In genomic region chr10:73088304-73088703, GRCh38 we compare ENCODE assay signal across 22 cellular contexts. TPM values are rescaled to one million over a fixed set of nuclear protein-coding genes. Genes with fewer than 3 reads are reported as not detected.
A peak's percentile ranks its signal among the peaks of the same experiment; 100 is the strongest.
DNase-seq lines count a peak whose midpoint lies in the region; ATAC-seq, FAIRE-seq and TF ChIP-seq lines count a peak whose summit lies in the region.
"Had no signal": no experiment of that assay in that cellular context is flagged by ENCODE, and none has a peak within 500 bp of the region (broad histone marks: within the 10 kb centered on the region; RNA-seq: fewer than 3 reads in every experiment).

No MANE protein-coding gene starts in this region.

- H3K4me1 ChIP-seq in GM12878 (ENCODE audit: control insufficient read depth, insufficient read depth, low read length): peaks cover 13% of the 10 kb centered on the region
- peaks cover 54 to 71% of the 10 kb centered on the region in 2 donors for H3K4me1 ChIP-seq in gastrocnemius medialis
- H3K4me1 ChIP-seq in Karpas-422 (ENCODE audit: low read length): peaks cover 21% of the 10 kb centered on the region
- H3K4me1 ChIP-seq: Caco-2, neural progenitor cell had no signal

- no peaks in the 10 kb centered on the region for H3K9me3 Mint-ChIP-seq in HFFc6
- H3K9me3 Mint-ChIP-seq: activated naive CD4-positive, alpha-beta T cell treated with anti-CD3 and anti-CD28 coated beads, Interleukin-2, amount 10 ng/mL, durations not matched to agents 7 days and 5 days; endodermal cell; neural progenitor cell had no signal

- H3K27me3 ChIP-seq in GM12878 (replicated peaks in 1 of 2; ENCODE audit: control insufficient read depth in 2 of 2, insufficient read depth in 2 of 2, low read length in 1 of 2) (no peaks in the 10 kb centered on the region), gastrocnemius medialis (no peaks in the 10 kb centered on the region), Karpas-422 (ENCODE audit: low read length) (no peaks in the 10 kb centered on the region)
- H3K27me3 ChIP-seq: neural progenitor cell, Peyer's patch, upper lobe of right lung had no signal

- peaks cover 40% of the 10 kb centered on the region for H3K4me1 Mint-ChIP-seq in HFFc6 (ENCODE audit: low read depth)
- H3K4me1 Mint-ChIP-seq: endodermal cell had no signal

- H4K20me1 ChIP-seq in GM12878 (ENCODE audit: control insufficient read depth, insufficient read depth) (peaks cover 9% of the 10 kb centered on the region), Karpas-422 (ENCODE audit: insufficient read depth, low read depth, low read length) (no peaks in the 10 kb centered on the region)

- H3K27ac ChIP-seq in GM12878 (ENCODE audit: control insufficient read depth, insufficient read depth): peak overlapping the region; percentile 56; the same call in 1 of the 2 replicates
- H3K27ac ChIP-seq in gastrocnemius medialis: peak overlapping the region; percentile 46 to 73 (median 61)
- H3K27ac ChIP-seq in Karpas-422 (ENCODE audit: low read length): no peak overlapping the region
- H3K27ac ChIP-seq: neural progenitor cell, Peyer's patch, upper lobe of right lung, WERI-Rb-1 had no signal

- CTCF ChIA-PET in GM12878 (lab: Yijun Ruan, JAX): interaction anchor here (0.5 to 2.8 kb wide), 6 partner anchors 8 to 393 kb away, joined by 3 to 9 read pairs (median 4); partner anchors contain the start of gene P4HA1

- SMC1A ChIA-PET in GM12878 (lab: Charles Lee; ENCODE audit: uncharacterized antibody, unreplicated experiment): interaction anchor here (1.0 to 1.2 kb wide), 4 partner anchors 8 to 71 kb away, joined by 3 to 6 read pairs (median 4); no protein-coding TSS in a partner anchor

- peak overlapping the region; percentile 11; the same call in 1 of the 2 replicates for H3K27ac Mint-ChIP-seq in HFFc6
- H3K27ac Mint-ChIP-seq: activated naive CD4-positive, alpha-beta T cell treated with anti-CD3 and anti-CD28 coated beads, Interleukin-2, amount 10 ng/mL, durations not matched to agents 7 days and 5 days; endodermal cell; neural progenitor cell had no signal

- no peak overlapping the region for H3K9ac ChIP-seq in GM12878 (ENCODE audit: control insufficient read depth, insufficient read depth, low read length)
- no peak overlapping the region for H3K9ac ChIP-seq in Karpas-422 (ENCODE audit: low read length)
- H3K9ac ChIP-seq: neural progenitor cell had no signal

- intact Hi-C loops in GM12878 (cut with micrococcal nuclease; ENCODE audit: unreplicated experiment): no loop called here
- intact Hi-C loops in gastrocnemius medialis (cut with DNase I; ENCODE audit: low total_unique reads): no loop called here

- peaks cover 1 to 7% of the 10 kb centered on the region in 2 experiments; a peak in 2 of 4 replicates for H3K36me3 ChIP-seq in GM12878 (ENCODE audit: control insufficient read depth in 2 of 2, insufficient read depth in 2 of 2, low read length in 1 of 2)
- H3K36me3 ChIP-seq in gastrocnemius medialis: peaks cover 0 to 6% of the 10 kb centered on the region in 2 donors
- 0 out of 2 replicates have a peak, but pooled peaks cover 4% of the 10 kb centered on the region for H3K36me3 ChIP-seq in Karpas-422 (ENCODE audit: insufficient read depth, low read length)
- H3K36me3 ChIP-seq: neural progenitor cell, Peyer's patch, upper lobe of right lung, WERI-Rb-1 had no signal

- H3K4me2 ChIP-seq in GM12878 (ENCODE audit: control insufficient read depth, insufficient read depth) (peak overlapping the region; percentile 47), Karpas-422 (ENCODE audit: low read depth, low read length, poor library complexity, severe bottlenecking) (no peak overlapping the region)
- H3K4me2 ChIP-seq: neural progenitor cell had no signal

- in situ Hi-C loops in GM12878 (cut with MboI): no loop called here
- in situ Hi-C loops in gastrocnemius medialis (cut with MboI; ENCODE audit: low sequenced_read_pairs in 4 of 4): no loop called here

- DNase-seq in GM12892 (ENCODE audit: insufficient read length): no peak
- no peak for DNase-seq in HFFc6
- DNase-seq in GM12878 (ENCODE audit: low read depth, low spot score): no peak
- no peak for DNase-seq in gastrocnemius medialis
- no peak for DNase-seq in SKM-1 treated with dmso at 0.1 percent for 144 hours (lab: John Stamatoyannopoulos, UW; ENCODE audit: unreplicated experiment)
- no peak for DNase-seq in activated naive CD4-positive, alpha-beta T cell treated with Interleukin-2 at 50 U/mL for 16 hours
- DNase-seq in Karpas-422: no peak
- DNase-seq: activated CD4-positive, alpha-beta T cell treated with anti-CD3 and anti-CD28 coated beads, Interleukin-2, amount 50 U/mL, for 48 hours; activated naive CD4-positive, alpha-beta T cell treated with anti-CD3 and anti-CD28 coated beads, Interleukin-2, amount 10 ng/mL, durations not matched to agents 7 days and 5 days; Caco-2; endodermal cell; left colon; NCI-H1092; NCI-H2029 treated with DMSO at 0.1 percent for 48 hours; NCI-H446; Peyer's patch; stimulated activated CD4-positive, alpha-beta T cell treated with anti-CD3 and anti-CD28 coated beads, Interleukin-4, amount 100 ng/mL, for 1 hour; T-helper 2 cell; upper lobe of right lung; WERI-Rb-1 had no signal

- no peak overlapping the region for H3K4me3 Mint-ChIP-seq in HFFc6
- H3K4me3 Mint-ChIP-seq: activated naive CD4-positive, alpha-beta T cell treated with anti-CD3 and anti-CD28 coated beads, Interleukin-2, amount 10 ng/mL, durations not matched to agents 7 days and 5 days; endodermal cell; neural progenitor cell had no signal

- no peaks in the 10 kb centered on the region for H3K9me2 ChIP-seq in Karpas-422 (replicated peaks; ENCODE audit: insufficient read depth, low read length)

- no peaks in the 10 kb centered on the region for H3K27me3 Mint-ChIP-seq in HFFc6 (ENCODE audit: insufficient read depth)
- H3K27me3 Mint-ChIP-seq: activated naive CD4-positive, alpha-beta T cell treated with anti-CD3 and anti-CD28 coated beads, Interleukin-2, amount 10 ng/mL, durations not matched to agents 7 days and 5 days had no signal

- FAIRE-seq in GM12892 (lab: Jason Lieb, UNC) (peak; percentile 42), GM12878 (lab: Jason Lieb, UNC) (no peak)
- FAIRE-seq: H1 had no signal

- TF ChIP-seq CTCF in HFFc6 (IDR thresholded peaks at IDR 0.05) (no peak), GM12878 (IDR thresholded peaks at IDR 0.05 in 2 of 3, conservative IDR thresholded peaks at IDR 0.05 in 1 of 3; ENCODE audit: control insufficient read depth in 2 of 3, extremely low read depth in 1 of 3, insufficient read depth in 1 of 3, low read depth in 3 of 3, low read length in 3 of 3) (no peak), gastrocnemius medialis (IDR thresholded peaks at IDR 0.05 in 4 of 5, conservative IDR thresholded peaks at IDR 0.05 in 1 of 5) (no peak)

- no TSS peak for BruUV-seq in GM12878 (replicated peaks; lab: Mats Ljungman, UMichigan)

- no peak overlapping the region for H2AFZ ChIP-seq in GM12878 (ENCODE audit: control insufficient read depth, low read depth, low read length)
- no peak overlapping the region for H2AFZ ChIP-seq in Karpas-422 (ENCODE audit: low read length)
- H2AFZ ChIP-seq: neural progenitor cell had no signal

- peak in 1 of 2 experiments; percentile 32; a peak in 1 of 4 replicates for TF ChIP-seq EP300 in GM12878 (IDR thresholded peaks at IDR 0.05; ENCODE audit: borderline replicate concordance in 1 of 2, control insufficient read depth in 1 of 2, low read depth in 2 of 2, low read length in 2 of 2)

- H3K4me3 ChIP-seq in GM12878 (no peak overlapping the region; the same call in 1 of the 2 replicates), gastrocnemius medialis (no peak overlapping the region), Karpas-422 (ENCODE audit: low read length) (no peak overlapping the region)
- H3K4me3 ChIP-seq: neural progenitor cell, Peyer's patch, upper lobe of right lung had no signal

- RAD21 ChIA-PET in GM12878 (lab: Charles Lee; ENCODE audit: unreplicated experiment): interaction anchor here (1.5 kb wide), 1 partner anchor 27 kb away, joined by 3 read pairs; no protein-coding TSS in a partner anchor

- ATAC-seq in GM12878 (peak; percentile 80), gastrocnemius medialis (no peak)
- ATAC-seq: left colon, upper lobe of right lung had no signal

- no peak for TF ChIP-seq POLR2A in GM12892 (IDR thresholded peaks at IDR 0.05; ENCODE audit: low read depth, low read length)
- TF ChIP-seq POLR2A in GM12878 (IDR thresholded peaks at IDR 0.05; ENCODE audit: low read depth, low read length): no peak
- no peak for TF ChIP-seq POLR2A in gastrocnemius medialis (IDR thresholded peaks at IDR 0.05)

- peaks cover 14% of the 10 kb centered on the region for H3K36me3 Mint-ChIP-seq in HFFc6 (ENCODE audit: low read depth)

- no peak for TF ChIP-seq RAD21 in GM12878 (IDR thresholded peaks at IDR 0.05; ENCODE audit: insufficient read depth, low read depth, low read length)

- H3K9me3 ChIP-seq in GM12878 (replicated peaks; ENCODE audit: control insufficient read depth, insufficient read depth, low read length) (no peaks in the 10 kb centered on the region), gastrocnemius medialis (no peaks in the 10 kb centered on the region), Karpas-422 (ENCODE audit: low read length) (no peaks in the 10 kb centered on the region)
- H3K9me3 ChIP-seq: Caco-2, Peyer's patch, upper lobe of right lung had no signal

- POLR2A ChIA-PET in GM12878 (lab: Charles Lee): interaction anchor here (2.8 kb wide), 1 partner anchor 7 kb away, joined by 9 read pairs; no protein-coding TSS in a partner anchor

- H3K79me2 ChIP-seq in GM12878 (ENCODE audit: control insufficient read depth, insufficient read depth, low read length): peaks cover 94% of the 10 kb centered on the region
- H3K79me2 ChIP-seq in Karpas-422 (ENCODE audit: low read length): peaks cover 100% of the 10 kb centered on the region

RNA-seq across cellular contexts. Expression of gene P4HA1, which starts 8.4 kb away (rescaled TPM):
- polyA plus RNA-seq in GM12892 (2012; ENCODE audit: missing spikeins): 110 TPM
- total RNA-seq in HFFc6 (2021; fragmentation: NEBNext Ultra II Directional; extraction: Animal tissue kit (Norgen Biotek cat#: 25700)): 100 to 1,000 TPM; 117 to 192 (median 127) TPM
- 302 and 308 TPM in 2 replicates for total RNA-seq in GM12878 (2013; cell fraction: nucleolus; rRNA removed)
- 24.9 and 35.0 TPM in 2 replicates for total RNA-seq in GM12878 (2014; rRNA removed)
- 37.0 and 37.7 TPM in 2 replicates for total RNA-seq in GM12878 (2014; rRNA removed; fragmentation: Illumina TruSeq; extraction: Trizol)
- 22.4 and 26.5 TPM in 2 replicates for total RNA-seq in GM12878 (2021)
- 75.0 TPM for polyA plus RNA-seq in GM12878 (2011; ENCODE audit: low read depth)
- polyA plus RNA-seq in GM12878 (2011; rRNA removed): 160 and 283 TPM in 2 replicates
- polyA plus RNA-seq in GM12878 (2011; cell fraction: cytosol; rRNA removed): 36.4 and 65.0 TPM in 2 replicates
- 53.7 and 89.3 TPM in 2 replicates for polyA plus RNA-seq in GM12878 (2011; cell fraction: nucleus; rRNA removed)
- polyA plus RNA-seq in GM12878 (2012): 99.3 and 136 TPM in 2 replicates
- 23.3 and 28.2 TPM in 2 replicates for polyA plus RNA-seq in GM12878 (2014; fragmentation: Illumina TruSeq; extraction: Trizol)
- polyA plus RNA-seq in GM12878 (2014; fragmentation: Nextera tagmentation; extraction: Ambion mirVana): 10 to 100 TPM; 15.0 to 17.6 TPM
- polyA plus RNA-seq in GM12878 (2014; rRNA removed): 13.5 and 16.0 TPM in 2 replicates
- polyA plus RNA-seq in GM12878 (2016; fragmentation: Nextera tagmentation; extraction: Ambion mirVana): 10 to 100 TPM; 31.4 to 37.4 TPM
- 87.3 and 113 TPM in 2 replicates for polyA minus RNA-seq in GM12878 (2011; rRNA and poly(A)+ RNA removed)
- 31.3 and 35.0 TPM in 2 replicates for polyA minus RNA-seq in GM12878 (2011; cell fraction: cytosol; rRNA and poly(A)+ RNA removed)
- 51.1 and 53.1 TPM in 2 replicates for polyA minus RNA-seq in GM12878 (2011; cell fraction: nucleus; rRNA and poly(A)+ RNA removed)
- total RNA-seq in gastrocnemius medialis: 100 to 1,000 TPM in 3 of 4 donors, 10 to 100 TPM in 1; 65.3 to 348 (median 217) TPM
- total RNA-seq in Karpas-422 (2014; rRNA removed; shearing (Covaris generic); ENCODE audit: low replicate concordance): 71.2 and 107 TPM in 2 replicates

RNA-seq across cellular contexts. Expression of gene NUDT13, which starts 22.0 kb away (rescaled TPM):
- 4.9 TPM for polyA plus RNA-seq in GM12892 (2012; ENCODE audit: missing spikeins)
- 1 to 10 TPM; 1.3 to 2.3 (median 2.1) TPM for total RNA-seq in HFFc6 (2021; fragmentation: NEBNext Ultra II Directional; extraction: Animal tissue kit (Norgen Biotek cat#: 25700))
- 5.3 and 5.6 TPM in 2 replicates for total RNA-seq in GM12878 (2013; cell fraction: nucleolus; rRNA removed)
- total RNA-seq in GM12878 (2014; rRNA removed) (1.0 and 1.5 TPM in 2 replicates), GM12878 (2014; rRNA removed; fragmentation: Illumina TruSeq; extraction: Trizol) (1.4 and 1.9 TPM in 2 replicates), GM12878 (2021) (0.72 and 0.88 TPM in 2 replicates), gastrocnemius medialis (1 to 10 TPM; 1.7 to 5.3 (median 2.0) TPM)
- polyA plus RNA-seq in GM12878 (2011; ENCODE audit: low read depth): 2.8 TPM
- polyA plus RNA-seq in GM12878 (2011; rRNA removed) (6.1 and 7.3 TPM in 2 replicates), GM12878 (2014; fragmentation: Illumina TruSeq; extraction: Trizol) (2.1 and 2.6 TPM in 2 replicates), GM12878 (2014; fragmentation: Nextera tagmentation; extraction: Ambion mirVana) (1 to 10 TPM; 1.5 to 2.6 TPM), GM12878 (2014; rRNA removed) (1.4 and 2.6 TPM in 2 replicates), GM12878 (2016; fragmentation: Nextera tagmentation; extraction: Ambion mirVana) (1 to 10 TPM; 1.1 to 1.9 TPM)
- 3.7 and 4.6 TPM in 2 replicates for polyA plus RNA-seq in GM12878 (2011; cell fraction: cytosol; rRNA removed)
- polyA plus RNA-seq in GM12878 (2011; cell fraction: nucleus; rRNA removed): 4.7 and 5.1 TPM in 2 replicates
- 3.5 and 3.7 TPM in 2 replicates for polyA plus RNA-seq in GM12878 (2012)
- 2.0 and 2.5 TPM in 2 replicates for polyA minus RNA-seq in GM12878 (2011; rRNA and poly(A)+ RNA removed)
- polyA minus RNA-seq in GM12878 (2011; cell fraction: cytosol; rRNA and poly(A)+ RNA removed): 2.7 TPM in 1 of 2 replicates, not detected in the other
- 0.73 and 1.3 TPM in 2 replicates for polyA minus RNA-seq in GM12878 (2011; cell fraction: nucleus; rRNA and poly(A)+ RNA removed)
- 1.3 and 2.7 TPM in 2 replicates for total RNA-seq in Karpas-422 (2014; rRNA removed; shearing (Covaris generic); ENCODE audit: low replicate concordance)
